ENCODE assay signal across 10 cellular contexts in genomic region chr18:62751341-62751821, GRCh38. TPM values are rescaled to one million over a fixed set of nuclear protein-coding genes. Genes with fewer than 3 reads are reported as not detected.
DNase-seq lines count a peak whose midpoint lies in the region; ATAC-seq, FAIRE-seq and TF ChIP-seq lines count a peak whose summit lies in the region.
"Had no signal": no experiment of that assay in that cellular context is flagged by ENCODE, and none has a peak within 500 bp of the region (broad histone marks: within the 10 kb centered on the region; RNA-seq: fewer than 3 reads in every experiment).

No MANE protein-coding gene starts in this region.

- H3K79me2 ChIP-seq in mammary epithelial cell (ENCODE audit: insufficient read depth, low read length) (peaks cover 76% of the 10 kb centered on the region), keratinocyte (ENCODE audit: control insufficient read depth, insufficient read depth, low read length) (peaks cover 14% of the 10 kb centered on the region)

- H3K4me1 ChIP-seq in mammary epithelial cell (ENCODE audit: insufficient read depth, low read length): peaks cover 22% of the 10 kb centered on the region
- peaks cover 16% of the 10 kb centered on the region for H3K4me1 ChIP-seq in keratinocyte (ENCODE audit: control insufficient read depth, extremely low read depth, insufficient read depth, low read length)

- peak overlapping the region in 2 of 3 experiments; percentile 42 to 48 for H3K4me3 ChIP-seq in mammary epithelial cell (replicated peaks in 1 of 3; ENCODE audit: insufficient read depth in 1 of 3, low read depth in 2 of 3, low read length in 3 of 3)
- H3K4me3 ChIP-seq in keratinocyte (ENCODE audit: control insufficient read depth in 2 of 3, extremely low read depth in 1 of 3, insufficient read depth in 2 of 3, low read depth in 1 of 3, low read length in 3 of 3): no peak overlapping the region

- CTCF ChIA-PET in mammary epithelial cell (lab: Charles Lee; ENCODE audit: low non-redundant PET): no interaction called here

- H3K9me3 ChIP-seq in mammary epithelial cell (replicated peaks; ENCODE audit: insufficient read depth, low read length) (no peaks in the 10 kb centered on the region), keratinocyte (ENCODE audit: control insufficient read depth, low read depth, low read length) (no peaks in the 10 kb centered on the region)

- H3K36me3 ChIP-seq in mammary epithelial cell (ENCODE audit: insufficient read depth, low read length) (no peaks in the 10 kb centered on the region), keratinocyte (ENCODE audit: control insufficient read depth in 2 of 2, extremely low read depth in 1 of 2, insufficient read depth in 2 of 2, low read length in 2 of 2) (no peaks in the 10 kb centered on the region)

- H3K4me2 ChIP-seq in mammary epithelial cell (ENCODE audit: insufficient read depth, low read depth, low read length) (peak overlapping the region; percentile 88), keratinocyte (ENCODE audit: control insufficient read depth, extremely low read depth, insufficient read depth, low read depth, low read length) (peak overlapping the region; percentile 11)

- H3K27ac ChIP-seq in mammary epithelial cell (ENCODE audit: insufficient read depth, low read depth, low read length) (peak overlapping the region; percentile 56), keratinocyte (ENCODE audit: control insufficient read depth, insufficient read depth, low read length) (no peak overlapping the region), substantia nigra (ENCODE audit: low read depth, low read length, poor library complexity, severe bottlenecking) (peak overlapping the region; percentile 26)
- H3K27ac ChIP-seq: 22Rv1 had no signal

- H3K27me3 ChIP-seq in mammary epithelial cell (ENCODE audit: insufficient read depth, low read length): no peaks in the 10 kb centered on the region
- H3K27me3 ChIP-seq in keratinocyte (ENCODE audit: control insufficient read depth, extremely low read depth, insufficient read depth, low read length): no peaks in the 10 kb centered on the region

- dilution Hi-C loops in mammary epithelial cell (cut with HindIII; ENCODE audit: low sequenced_read_pairs): no loop called here
- dilution Hi-C loops in keratinocyte (cut with MboI; ENCODE audit: extremely low pct_ligation_motif_present, low sequenced_read_pairs): no loop called here

- WGBS in mammary epithelial cell (ENCODE audit: low coverage, missing lambda C conversion rate): 3% methylated on average over 3 of the region's 3 CpGs

- DNase-seq in NCI-H1417 (lab: John Stamatoyannopoulos, UW): peak in 2 of 3 experiments; percentile 27 to 68
- no peak for DNase-seq in NCI-H1417 treated with DMSO at 0.1 percent for 48 hours (lab: John Stamatoyannopoulos, UW)
- DNase-seq in mammary epithelial cell: no peak
- DNase-seq in keratinocyte (ENCODE audit: low read depth, low spot score): no peak
- peak in 32 of 49 donors; percentile 3 to 66 (median 30) for DNase-seq in substantia nigra (lab: John Stamatoyannopoulos, UW)
- DNase-seq in NCI-H1092 treated with DMSO at 0.1 percent for 48 hours (lab: John Stamatoyannopoulos, UW): no peak
- DNase-seq: activated naive CD4-positive, alpha-beta T cell treated with anti-CD3 and anti-CD28 coated beads for 36 hours had no signal

- intact Hi-C loops in mammary epithelial cell (cut with micrococcal nuclease): no loop called here

- H3K9ac ChIP-seq in mammary epithelial cell (ENCODE audit: insufficient read depth, low read length) (no peak overlapping the region), keratinocyte (ENCODE audit: control insufficient read depth, extremely low read depth, insufficient read depth, low read length) (no peak overlapping the region)

- in situ Hi-C loops in mammary epithelial cell (cut with MboI; ENCODE audit: low sequenced_read_pairs in 2 of 2): no loop called here

- BruUV-seq in mammary epithelial cell (replicated peaks; lab: Mats Ljungman, UMichigan): no TSS peak

- H2AFZ ChIP-seq in mammary epithelial cell (ENCODE audit: low read depth, low read length) (peak overlapping the region; percentile 5), keratinocyte (ENCODE audit: control insufficient read depth, low read length) (no peak overlapping the region)

- ATAC-seq in GM19395 (IDR thresholded peaks at IDR 0.05; ENCODE audit: unreplicated experiment) (no peak), HG03571 (IDR thresholded peaks at IDR 0.05; ENCODE audit: unreplicated experiment) (no peak)

- H4K20me1 ChIP-seq in mammary epithelial cell (ENCODE audit: insufficient read depth, low read length): no peaks in the 10 kb centered on the region
- no peaks in the 10 kb centered on the region for H4K20me1 ChIP-seq in keratinocyte (ENCODE audit: control insufficient read depth, extremely low read depth, insufficient read depth, low read length)

- FAIRE-seq in keratinocyte (lab: Jason Lieb, UNC): peak; percentile 43

- no peak for TF ChIP-seq CTCF in mammary epithelial cell (conservative IDR thresholded peaks at IDR 0.05 in 1 of 2, IDR thresholded peaks at IDR 0.05 in 1 of 2; ENCODE audit: extremely low read depth in 1 of 2, insufficient read depth in 1 of 2, low read depth in 1 of 2, low read length in 2 of 2)
- no peak for TF ChIP-seq CTCF in keratinocyte (optimal IDR thresholded peaks at IDR 0.05 in 1 of 3, IDR thresholded peaks at IDR 0.05 in 1 of 3, conservative IDR thresholded peaks at IDR 0.05 in 1 of 3; ENCODE audit: extremely low read depth in 1 of 3, insufficient read depth in 2 of 3, low read length in 3 of 3)

- H3K9me1 ChIP-seq in keratinocyte (ENCODE audit: control insufficient read depth, extremely low read depth, insufficient read depth, low read length): no peaks in the 10 kb centered on the region

RNA-seq across cellular contexts. Expression of gene PHLPP1, which starts 36.0 kb away (rescaled TPM):
- 10 to 100 TPM in 1 of 2 donors, 1 to 10 TPM in 1; 9.3 to 14.8 TPM for total RNA-seq in mammary epithelial cell
- 8.4 TPM for polyA plus RNA-seq in mammary epithelial cell
- 36.2 TPM for polyA minus RNA-seq in mammary epithelial cell
- 5.8 to 10.0 TPM (median 8.4 TPM) in 3 replicates for polyA plus RNA-seq in keratinocyte
- polyA plus RNA-seq in keratinocyte (2011; ENCODE audit: low read depth): 2.9 TPM
- 5.0 and 6.7 TPM in 2 replicates for polyA plus RNA-seq in keratinocyte (2011; cell fraction: cytosol; rRNA removed)
- 12.7 and 13.5 TPM in 2 replicates for polyA plus RNA-seq in keratinocyte (2011; cell fraction: nucleus; rRNA removed)
- 5.5 and 7.3 TPM in 2 replicates for polyA plus RNA-seq in keratinocyte (2012; ENCODE audit: low replicate concordance)
- polyA minus RNA-seq in keratinocyte: 12.4 to 21.3 TPM (median 15.6 TPM) in 3 replicates
- 7.3 TPM for polyA minus RNA-seq in keratinocyte (2011; cell fraction: cytosol; rRNA and poly(A)+ RNA removed)
- 13.6 and 34.7 TPM in 2 replicates for polyA minus RNA-seq in keratinocyte (2011; cell fraction: nucleus; rRNA and poly(A)+ RNA removed)

Comparison
In these comparisons a context has a peak if more than half of its experiments do, and no peak if none do; other contexts are left out.
1. DNase-seq: peak in NCI-H1417 (2 of 3) and substantia nigra (32 of 49); none in NCI-H1417 treated with DMSO at 0.1 percent for 48 hours (single experiment), mammary epithelial cell (single experiment), keratinocyte (single experiment) and NCI-H1092 treated with DMSO at 0.1 percent for 48 hours (single experiment).
2. H3K4me3 ChIP-seq: peak in mammary epithelial cell (2 of 3); none in keratinocyte (0 of 3).